ENCODE assay signal across 15 cellular contexts in genomic region chr10:78264361-78264760, GRCh38.
DNase-seq lines count a peak whose midpoint lies in the region; ATAC-seq and TF ChIP-seq lines count a peak whose summit lies in the region.
"Had no signal": no experiment of that assay in that cellular context is flagged by ENCODE, and none has a peak within 500 bp of the region (broad histone marks: within the 10 kb centered on the region; RNA-seq: fewer than 3 reads in every experiment).

No MANE protein-coding gene starts in this region.

- no peaks in the 10 kb centered on the region for H3K27me3 ChIP-seq in psoas muscle (ENCODE audit: insufficient read depth in 3 of 3, low read length in 2 of 3)

- peaks cover 5% of the 10 kb centered on the region for H3K4me1 ChIP-seq in psoas muscle

- 95 to 99% (median 96%) methylated on average over 3 of the region's 3 CpGs for WGBS in psoas muscle, 3 donors

- no peaks in the 10 kb centered on the region for H3K9me3 ChIP-seq in psoas muscle

- intact Hi-C loops in head of caudate nucleus (cut with DNase I) (loop anchor here (5.0 kb wide), 1 partner anchor 38 kb away; no protein-coding TSS in a partner anchor), posterior vena cava (cut with DNase I) (no loop called here), psoas muscle (cut with DNase I) (no loop called here)

- no peak overlapping the region for H3K27ac ChIP-seq in psoas muscle
- H3K27ac ChIP-seq: C4-2B had no signal

- H3K36me3 ChIP-seq in psoas muscle (ENCODE audit: insufficient read depth in 1 of 2, low read depth in 1 of 2), result no peaks in the 10 kb centered on the region

- no peak for TF ChIP-seq CTCF in psoas muscle (IDR thresholded peaks at IDR 0.05)

- no peak overlapping the region for H3K4me3 ChIP-seq in psoas muscle

- DNase-seq in amygdala (lab: John Stamatoyannopoulos, UW) (peak in 30 of 56 donors; percentile 10 to 70 (median 39)), head of caudate nucleus (peak in 39 of 42 donors; percentile 15 to 88 (median 56)), posterior vena cava (ENCODE audit: low spot score) (peak; percentile 35), Kasumi-1 (lab: John Stamatoyannopoulos, UW) (no peak), NCI-H187 (lab: John Stamatoyannopoulos, UW) (no peak), psoas muscle (no peak), NCI-H510A (lab: John Stamatoyannopoulos, UW) (no peak)
- DNase-seq: EL, KBM-7, NCI-H1092, NCI-H2107, NCI-H345, NCI-H748 treated with DMSO at 0.1 percent for 48 hours, PC-3 had no signal

- no peak for ATAC-seq in psoas muscle

Comparison
In these comparisons a context has a peak if more than half of its experiments do, and no peak if none do; other contexts are left out.
1. DNase-seq: peak in amygdala (30 of 56), head of caudate nucleus (39 of 42) and posterior vena cava (single experiment); none in Kasumi-1 (0 of 2), NCI-H187 (0 of 2), psoas muscle (0 of 2) and NCI-H510A (single experiment).